In the genomic region with DNA sequence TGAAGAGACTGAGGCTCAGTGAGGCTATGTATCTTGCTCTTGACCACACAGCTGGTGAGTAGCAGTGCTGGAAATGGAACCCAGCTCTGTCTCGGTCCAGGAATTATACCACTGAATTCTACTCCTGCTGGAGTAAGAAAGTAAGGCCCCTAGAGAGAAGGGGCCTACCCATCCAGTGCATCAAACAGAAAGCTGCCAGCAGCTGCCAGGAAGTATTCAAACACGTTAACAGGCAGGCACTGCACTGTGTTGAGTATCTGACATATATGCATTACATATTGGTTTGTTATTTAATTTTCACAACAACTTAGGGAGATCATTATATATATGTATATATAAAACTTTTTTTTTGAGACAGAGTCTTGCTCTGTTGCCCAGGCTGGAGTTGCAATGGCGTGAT, we compare ENCODE assay signal across 26 cellular contexts. TPM values are rescaled to one million over a fixed set of nuclear protein-coding genes. Genes with fewer than 3 reads are reported as not detected.
"Had no signal": no experiment of that assay in that cellular context is flagged by ENCODE, and none has a peak within 500 bp of the region (broad histone marks: within the 10 kb centered on the region; RNA-seq: fewer than 3 reads in every experiment).

No MANE protein-coding gene starts in this region.

- H3K9me3 Mint-ChIP-seq: IgD-negative memory B cell had no signal

- H3K4me3 ChIP-seq: PC-9, SJSA1, SK-N-MC had no signal

- H2AFZ ChIP-seq: PC-9 had no signal

- H3K36me3 ChIP-seq: SJSA1 had no signal

- H3K9me3 ChIP-seq: SJSA1 had no signal

- H3K27me3 ChIP-seq: SJSA1 had no signal

- DNase-seq: Kasumi-1, NCI-H1048, NCI-H1105, NCI-H1417, NCI-H1436 treated with DMSO at 0.1 percent for 48 hours, NCI-H187, NCI-H2029, NCI-H2081 treated with DMSO at 0.1 percent for 48 hours, NCI-H2171, NCI-H226, NCI-H446, NCI-H510A, NCI-H524 treated with DMSO at 0.1 percent for 48 hours, NCI-H69, NCI-H774, PC-9, Right ventricle myocardium superior, RPMI8226, SIG-M5, T-helper 2 cell had no signal

- H3K27ac ChIP-seq: PC-9, SJSA1, SK-N-MC had no signal

- H3K4me2 ChIP-seq: PC-9 had no signal

RNA-seq across cellular contexts. Expression of a gene that starts 4.0 kb away (rescaled TPM):
- total RNA-seq: HT1080; MCF 10A; PC-9; Right ventricle myocardium superior; SJSA1; T-helper 1 cell treated with Interleukin-12 subunit alpha and Interleukin-12 subunit beta and Interleukin-4 antibody, amounts not matched to agents 30 ng/mL and 1 ng/mL, for 36 hours had no signal
- polyA plus RNA-seq: IgD-negative memory B cell had no signal

RNA-seq across cellular contexts. Expression of a gene that starts 10.5 kb away (rescaled TPM):
- total RNA-seq: SJSA1 had no signal
- polyA plus RNA-seq: IgD-negative memory B cell had no signal
